Comparison of ENCODE assay signal across 2 cellular contexts in the genomic region with DNA sequence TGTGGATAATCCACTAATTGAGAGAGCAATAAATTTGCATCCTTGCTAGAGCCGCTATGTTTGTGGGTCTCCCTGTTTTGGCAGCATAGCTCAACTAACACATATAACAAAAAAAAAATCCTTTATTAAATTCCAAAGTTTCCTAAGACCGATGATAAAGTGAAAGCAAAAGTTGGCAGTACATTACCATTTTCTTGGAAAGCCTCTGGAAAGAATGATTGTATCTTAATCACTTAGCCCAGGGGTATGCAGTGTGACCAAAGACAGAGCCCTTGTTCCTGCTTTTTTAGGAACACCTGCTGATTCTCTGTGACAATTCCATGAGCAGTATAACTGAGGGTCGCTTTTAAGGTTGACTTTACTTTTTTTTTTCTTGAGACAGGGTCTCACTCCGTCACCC.
TF ChIP-seq lines count a peak whose summit lies in the region.

No MANE protein-coding gene starts in this region.

TF ChIP-seq in liver, 16 proteins besides CTCF, POLR2A, EP300 and RAD21 (continued from another document):
- TF ChIP-seq TAF1 (conservative IDR thresholded peaks at IDR 0.05), result no peak
- no peak for TF ChIP-seq HNF4A (conservative IDR thresholded peaks at IDR 0.05)
- TF ChIP-seq, protein P1, sequence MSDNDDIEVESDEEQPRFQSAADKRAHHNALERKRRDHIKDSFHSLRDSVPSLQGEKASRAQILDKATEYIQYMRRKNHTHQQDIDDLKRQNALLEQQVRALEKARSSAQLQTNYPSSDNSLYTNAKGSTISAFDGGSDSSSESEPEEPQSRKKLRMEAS (IDR thresholded peaks at IDR 0.05), result no peak
- TF ChIP-seq FOXA2 (IDR thresholded peaks at IDR 0.05), result no peak
- TF ChIP-seq, protein P2, sequence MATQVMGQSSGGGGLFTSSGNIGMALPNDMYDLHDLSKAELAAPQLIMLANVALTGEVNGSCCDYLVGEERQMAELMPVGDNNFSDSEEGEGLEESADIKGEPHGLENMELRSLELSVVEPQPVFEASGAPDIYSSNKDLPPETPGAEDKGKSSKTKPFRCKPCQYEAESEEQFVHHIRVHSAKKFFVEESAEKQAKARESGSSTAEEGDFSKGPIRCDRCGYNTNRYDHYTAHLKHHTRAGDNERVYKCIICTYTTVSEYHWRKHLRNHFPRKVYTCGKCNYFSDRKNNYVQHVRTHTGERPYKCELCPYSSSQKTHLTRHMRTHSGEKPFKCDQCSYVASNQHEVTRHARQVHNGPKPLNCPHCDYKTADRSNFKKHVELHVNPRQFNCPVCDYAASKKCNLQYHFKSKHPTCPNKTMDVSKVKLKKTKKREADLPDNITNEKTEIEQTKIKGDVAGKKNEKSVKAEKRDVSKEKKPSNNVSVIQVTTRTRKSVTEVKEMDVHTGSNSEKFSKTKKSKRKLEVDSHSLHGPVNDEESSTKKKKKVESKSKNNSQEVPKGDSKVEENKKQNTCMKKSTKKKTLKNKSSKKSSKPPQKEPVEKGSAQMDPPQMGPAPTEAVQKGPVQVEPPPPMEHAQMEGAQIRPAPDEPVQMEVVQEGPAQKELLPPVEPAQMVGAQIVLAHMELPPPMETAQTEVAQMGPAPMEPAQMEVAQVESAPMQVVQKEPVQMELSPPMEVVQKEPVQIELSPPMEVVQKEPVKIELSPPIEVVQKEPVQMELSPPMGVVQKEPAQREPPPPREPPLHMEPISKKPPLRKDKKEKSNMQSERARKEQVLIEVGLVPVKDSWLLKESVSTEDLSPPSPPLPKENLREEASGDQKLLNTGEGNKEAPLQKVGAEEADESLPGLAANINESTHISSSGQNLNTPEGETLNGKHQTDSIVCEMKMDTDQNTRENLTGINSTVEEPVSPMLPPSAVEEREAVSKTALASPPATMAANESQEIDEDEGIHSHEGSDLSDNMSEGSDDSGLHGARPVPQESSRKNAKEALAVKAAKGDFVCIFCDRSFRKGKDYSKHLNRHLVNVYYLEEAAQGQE (IDR thresholded peaks at IDR 0.05), result no peak
- TF ChIP-seq SP1 (IDR thresholded peaks at IDR 0.05), result no peak

TF ChIP-seq in HepG2, 621 proteins besides CTCF, POLR2A, EP300 and RAD21:
- no peak for TF ChIP-seq ZNF256 (CRISPR knock-in tag; conservative IDR thresholded peaks at IDR 0.05)
- no peak for TF ChIP-seq HOXA5 (CRISPR knock-in tag; IDR thresholded peaks at IDR 0.05)
- no peak for TF ChIP-seq ZNF260 (CRISPR knock-in tag; IDR thresholded peaks at IDR 0.05; ENCODE audit: borderline replicate concordance, low read depth)
